In the genomic region with DNA sequence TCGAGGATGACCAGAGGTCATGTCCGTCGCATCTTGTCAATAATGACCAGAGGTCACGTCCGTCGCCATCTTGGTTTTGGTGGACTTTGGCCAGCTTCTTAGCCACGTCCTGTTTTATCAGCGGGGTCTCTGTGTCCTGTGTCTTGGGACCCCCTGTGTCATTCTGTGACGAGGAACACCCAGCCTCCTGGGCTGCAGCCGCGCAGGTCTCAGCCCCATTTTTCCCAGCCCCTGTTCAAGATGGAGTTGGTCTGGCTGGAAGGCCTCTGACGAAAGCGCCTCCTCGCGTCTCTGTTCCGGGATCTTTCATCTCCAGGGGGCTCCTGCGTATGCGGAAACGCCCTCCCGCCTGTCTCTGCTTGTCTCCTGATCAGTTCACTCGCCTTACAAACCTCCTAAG, we compare ENCODE assay signal across 23 cellular contexts.
"Had no signal": no experiment of that assay in that cellular context is flagged by ENCODE, and none has a peak within 500 bp of the region (broad histone marks: within the 10 kb centered on the region; RNA-seq: fewer than 3 reads in every experiment).

No MANE protein-coding gene starts in this region.

- H3K36me3 Mint-ChIP-seq: stimulated activated memory B cell treated with anti-CD40 and anti-IgM and Interleukin-4, amounts not matched to agents 10 μg/mL and 1 μg/mL and 100 μg/mL, for 72 hours; T-cell had no signal

- H3K27me3 Mint-ChIP-seq: progenitor cell of endocrine pancreas had no signal

- H3K4me1 Mint-ChIP-seq: activated CD4-positive, alpha-beta memory T cell treated with anti-CD3 and anti-CD28 coated beads, Interleukin-2, amount 10 ng/mL, durations not matched to agents 7 days and 5 days; activated CD4-positive, alpha-beta T cell treated with anti-CD3 and anti-CD28 coated beads, Interleukin-2, amount 10 ng/mL, durations not matched to agents 24 days and 14 days; naive thymus-derived CD4-positive, alpha-beta T cell; neural crest cell; stimulated activated memory B cell treated with anti-CD40 and anti-IgM and Interleukin-4, amounts not matched to agents 10 μg/mL and 1 μg/mL and 100 μg/mL, for 72 hours; T-cell had no signal

- H3K27ac ChIP-seq: brain microvascular endothelial cell, foreskin keratinocyte, left lung, thoracic aorta, VCaP had no signal

- H3K9me3 ChIP-seq: thoracic aorta had no signal

- DNase-seq: activated CD4-positive, alpha-beta memory T cell treated with anti-CD3 and anti-CD28 coated beads, Interleukin-2, amount 10 ng/mL, durations not matched to agents 7 days and 5 days; activated CD4-positive, alpha-beta T cell treated with anti-CD3 and anti-CD28 coated beads, Interleukin-2, amount 10 ng/mL, durations not matched to agents 24 days and 14 days; activated naive CD4-positive, alpha-beta T cell treated with anti-CD3 and anti-CD28 coated beads, Interleukin-2, amount 50 U/mL, for 16 hours; anterior cingulate cortex; brain microvascular endothelial cell; caudate nucleus; dermis blood vessel endothelial cell; effector CD8-positive, alpha-beta T cell; erythroblast; foreskin keratinocyte; left lung; naive thymus-derived CD4-positive, alpha-beta T cell; stimulated activated CD4-positive, alpha-beta T cell treated with anti-CD3 and anti-CD28 coated beads, Interleukin-12 subunit alpha, Interleukin-12 subunit beta, amount 100 ng/mL, for 4 hours; stimulated activated CD4-positive, alpha-beta T cell treated with anti-CD3 and anti-CD28 coated beads, Interleukin-2, amount 100 ng/mL, for 24 hours had no signal

- H3K4me3 Mint-ChIP-seq: activated CD4-positive, alpha-beta memory T cell treated with anti-CD3 and anti-CD28 coated beads, Interleukin-2, amount 10 ng/mL, durations not matched to agents 7 days and 5 days; activated CD4-positive, alpha-beta T cell treated with anti-CD3 and anti-CD28 coated beads, Interleukin-2, amount 10 ng/mL, durations not matched to agents 24 days and 14 days; naive thymus-derived CD4-positive, alpha-beta T cell; neural crest cell; stimulated activated memory B cell treated with anti-CD40 and anti-IgM and Interleukin-4, amounts not matched to agents 10 μg/mL and 1 μg/mL and 100 μg/mL, for 72 hours; T-cell; T-helper 2 cell treated with Interferon-gamma antibody and Interleukin-4, amounts not matched to agents 5 μg/mL and 100 μg/mL, for 36 hours had no signal

- H3K36me3 ChIP-seq: brain microvascular endothelial cell, left lung, thoracic aorta had no signal

- H3K9me3 Mint-ChIP-seq: activated CD4-positive, alpha-beta memory T cell treated with anti-CD3 and anti-CD28 coated beads, Interleukin-2, amount 10 ng/mL, durations not matched to agents 7 days and 5 days; activated CD4-positive, alpha-beta T cell treated with anti-CD3 and anti-CD28 coated beads, Interleukin-2, amount 10 ng/mL, durations not matched to agents 24 days and 14 days; stimulated activated memory B cell treated with anti-CD40 and anti-IgM and Interleukin-4, amounts not matched to agents 10 μg/mL and 1 μg/mL and 100 μg/mL, for 72 hours; T-cell; T-helper 2 cell treated with Interferon-gamma antibody and Interleukin-4, amounts not matched to agents 5 μg/mL and 100 μg/mL, for 36 hours had no signal

- H3K4me3 ChIP-seq: left lung, lung, thoracic aorta had no signal

- ATAC-seq: activated CD4-positive, CD25-positive, alpha-beta regulatory T cell treated with anti-CD3 and anti-CD28 coated beads, Interleukin-2, amount 50 U/mL, for 24 hours; foreskin keratinocyte; left lung; naive thymus-derived CD4-positive, alpha-beta T cell; stimulated activated memory B cell treated with anti-CD40 and anti-IgM and Interleukin-4, amounts not matched to agents 10 μg/mL and 1 μg/mL and 100 μg/mL, for 72 hours; T-cell had no signal

- H3K4me1 ChIP-seq: foreskin keratinocyte, left lung had no signal

- H3K27ac Mint-ChIP-seq: activated CD4-positive, alpha-beta memory T cell treated with anti-CD3 and anti-CD28 coated beads, Interleukin-2, amount 10 ng/mL, durations not matched to agents 7 days and 5 days; activated CD4-positive, alpha-beta T cell treated with anti-CD3 and anti-CD28 coated beads, Interleukin-2, amount 10 ng/mL, durations not matched to agents 24 days and 14 days; naive thymus-derived CD4-positive, alpha-beta T cell; progenitor cell of endocrine pancreas; stimulated activated memory B cell treated with anti-CD40 and anti-IgM and Interleukin-4, amounts not matched to agents 10 μg/mL and 1 μg/mL and 100 μg/mL, for 72 hours; T-helper 2 cell treated with Interferon-gamma antibody and Interleukin-4, amounts not matched to agents 5 μg/mL and 100 μg/mL, for 36 hours had no signal

- H3K27me3 ChIP-seq: brain microvascular endothelial cell had no signal
